Comparison of ENCODE assay signal across 16 cellular contexts in genomic region chr18:49621851-49622351, GRCh38.
A peak's percentile ranks its signal among the peaks of the same experiment; 100 is the strongest.
DNase-seq lines count a peak whose midpoint lies in the region; ATAC-seq and TF ChIP-seq lines count a peak whose summit lies in the region.
"Had no signal": no experiment of that assay in that cellular context is flagged by ENCODE, and none has a peak within 500 bp of the region (broad histone marks: within the 10 kb centered on the region; RNA-seq: fewer than 3 reads in every experiment).

No MANE protein-coding gene starts in this region.

- no peak for ATAC-seq in GM18861 (IDR thresholded peaks at IDR 0.05; ENCODE audit: unreplicated experiment)

- peaks cover 43% of the 10 kb centered on the region for H3K4me1 ChIP-seq in BLaER1
- peaks cover 62% of the 10 kb centered on the region for H3K4me1 ChIP-seq in SJCRH30
- peaks cover 50 to 72% of the 10 kb centered on the region in 2 donors for H3K4me1 ChIP-seq in thyroid gland
- H3K4me1 ChIP-seq in CD4-positive, alpha-beta memory T cell (ENCODE audit: insufficient read depth, low read length): no peaks in the 10 kb centered on the region
- H3K4me1 ChIP-seq: BE2C had no signal

- no peak for TF ChIP-seq CTCF in glutamatergic neuron (IDR thresholded peaks at IDR 0.05; ENCODE audit: partially characterized antibody, unreplicated experiment)
- no peak for TF ChIP-seq CTCF in neural crest cell (conservative IDR thresholded peaks at IDR 0.05)
- TF ChIP-seq CTCF in thyroid gland (IDR thresholded peaks at IDR 0.05): no peak

- H3K27me3 ChIP-seq in BLaER1 (no peaks in the 10 kb centered on the region), SJCRH30 (no peaks in the 10 kb centered on the region), thyroid gland (no peaks in the 10 kb centered on the region)
- no peaks in the 10 kb centered on the region for H3K27me3 ChIP-seq in CD4-positive, alpha-beta memory T cell (ENCODE audit: insufficient read depth, low read length)
- H3K27me3 ChIP-seq: BE2C, SJSA1 had no signal

- peak overlapping the region; percentile 65; the same call in 1 of the 2 replicates for H3K9ac ChIP-seq in BLaER1

- H3K27ac ChIP-seq in BLaER1: peak overlapping the region; percentile 64; the same call in 1 of the 2 replicates
- H3K27ac ChIP-seq in SJCRH30: peak overlapping the region; percentile 82
- H3K27ac ChIP-seq in thyroid gland: no peak overlapping the region
- no peak overlapping the region for H3K27ac ChIP-seq in CD4-positive, alpha-beta memory T cell (ENCODE audit: low read depth, low read length)
- H3K27ac ChIP-seq: SJSA1 had no signal

- peaks cover 5% of the 10 kb centered on the region for H3K9me3 Mint-ChIP-seq in glutamatergic neuron (ENCODE audit: unreplicated experiment)
- no peaks in the 10 kb centered on the region for H3K9me3 Mint-ChIP-seq in neural crest cell
- no peaks in the 10 kb centered on the region for H3K9me3 Mint-ChIP-seq in CD4-positive, alpha-beta memory T cell
- H3K9me3 Mint-ChIP-seq in activated naive CD8-positive, alpha-beta T cell treated with anti-CD3 and anti-CD28 coated beads for 36 hours: no peaks in the 10 kb centered on the region

- no peaks in the 10 kb centered on the region for H4K20me1 ChIP-seq in BLaER1

- intact Hi-C loops in thyroid gland (cut with DNase I): loop anchor here (10.0 kb wide), 1 partner anchor 83 kb away; no protein-coding TSS in a partner anchor
- intact Hi-C loops in CD4-positive, alpha-beta memory T cell (cut with micrococcal nuclease): no loop called here

- peak; percentile 60 to 71 for DNase-seq in SJCRH30
- no peak for DNase-seq in glutamatergic neuron
- DNase-seq in neural crest cell (ENCODE audit: low read depth, low spot score): no peak
- DNase-seq in thyroid gland: no peak
- DNase-seq in CD4-positive, alpha-beta memory T cell: no peak
- no peak for DNase-seq in activated naive CD8-positive, alpha-beta T cell treated with anti-CD3 and anti-CD28 coated beads for 36 hours
- DNase-seq: BE2C, DMS 273 treated with DMSO at 0.1 percent for 48 hours, HCEC 1CT, NCI-H1436, NCI-H2029 treated with DMSO at 0.1 percent for 48 hours, NCI-H510A treated with DMSO at 0.1 percent for 48 hours, RPMI8226 had no signal

- H3K36me3 Mint-ChIP-seq in glutamatergic neuron (ENCODE audit: unreplicated experiment): no peaks in the 10 kb centered on the region
- no peaks in the 10 kb centered on the region for H3K36me3 Mint-ChIP-seq in neural crest cell (ENCODE audit: low read depth)
- H3K36me3 Mint-ChIP-seq in CD4-positive, alpha-beta memory T cell: no peaks in the 10 kb centered on the region
- no peaks in the 10 kb centered on the region for H3K36me3 Mint-ChIP-seq in activated naive CD8-positive, alpha-beta T cell treated with anti-CD3 and anti-CD28 coated beads for 36 hours

- H3K4me1 Mint-ChIP-seq in glutamatergic neuron (ENCODE audit: low read depth, unreplicated experiment): peaks cover 14% of the 10 kb centered on the region
- H3K4me1 Mint-ChIP-seq in neural crest cell: peaks cover 63% of the 10 kb centered on the region
- no peaks in the 10 kb centered on the region for H3K4me1 Mint-ChIP-seq in CD4-positive, alpha-beta memory T cell
- no peaks in the 10 kb centered on the region for H3K4me1 Mint-ChIP-seq in activated naive CD8-positive, alpha-beta T cell treated with anti-CD3 and anti-CD28 coated beads for 36 hours

- POLR2A ChIA-PET in CD4-positive, alpha-beta memory T cell (lab: Charles Lee; ENCODE audit: partially characterized antibody): no interaction called here

- no peaks in the 10 kb centered on the region for H3K36me3 ChIP-seq in BLaER1
- no peaks in the 10 kb centered on the region for H3K36me3 ChIP-seq in SJCRH30
- no peaks in the 10 kb centered on the region for H3K36me3 ChIP-seq in thyroid gland
- H3K36me3 ChIP-seq in CD4-positive, alpha-beta memory T cell (ENCODE audit: insufficient read depth, low read length): no peaks in the 10 kb centered on the region
- H3K36me3 ChIP-seq: BE2C, SJSA1 had no signal

- H3K4me3 ChIP-seq in BLaER1 (peak overlapping the region; percentile 45), SJCRH30 (peak overlapping the region; percentile 34), thyroid gland (replicated peaks in 1 of 3) (no peak overlapping the region)
- H3K4me3 ChIP-seq in CD4-positive, alpha-beta memory T cell (ENCODE audit: low read length in 2 of 2): no peak overlapping the region
- H3K4me3 ChIP-seq: SJSA1 had no signal

- H3K27ac Mint-ChIP-seq in glutamatergic neuron (ENCODE audit: unreplicated experiment): no peak overlapping the region
- H3K27ac Mint-ChIP-seq in neural crest cell (ENCODE audit: unreplicated experiment): peak overlapping the region; percentile 13
- no peak overlapping the region for H3K27ac Mint-ChIP-seq in CD4-positive, alpha-beta memory T cell
- no peak overlapping the region for H3K27ac Mint-ChIP-seq in activated naive CD8-positive, alpha-beta T cell treated with anti-CD3 and anti-CD28 coated beads for 36 hours

- H3K4me2 ChIP-seq in BLaER1: peak overlapping the region; percentile 84

- H3K4me3 Mint-ChIP-seq in glutamatergic neuron (ENCODE audit: unreplicated experiment) (peak overlapping the region; percentile 7), neural crest cell (peak overlapping the region; percentile 1)
- no peak overlapping the region for H3K4me3 Mint-ChIP-seq in CD4-positive, alpha-beta memory T cell
- H3K4me3 Mint-ChIP-seq in activated naive CD8-positive, alpha-beta T cell treated with anti-CD3 and anti-CD28 coated beads for 36 hours: no peak overlapping the region

- no peaks in the 10 kb centered on the region for H3K9me3 ChIP-seq in BLaER1
- no peaks in the 10 kb centered on the region for H3K9me3 ChIP-seq in SJCRH30 (replicated peaks)
- H3K9me3 ChIP-seq in thyroid gland: no peaks in the 10 kb centered on the region
- H3K9me3 ChIP-seq in CD4-positive, alpha-beta memory T cell (ENCODE audit: control insufficient read depth in 1 of 2, low read length in 2 of 2): no peaks in the 10 kb centered on the region
- H3K9me3 ChIP-seq: BE2C, SJSA1 had no signal

- no peak for TF ChIP-seq POLR2A in thyroid gland (IDR thresholded peaks at IDR 0.05)

- CTCF ChIA-PET in CD4-positive, alpha-beta memory T cell (lab: Charles Lee; ENCODE audit: partially characterized antibody): no interaction called here

- peaks cover 3% of the 10 kb centered on the region for H3K27me3 Mint-ChIP-seq in glutamatergic neuron (ENCODE audit: unreplicated experiment)
- H3K27me3 Mint-ChIP-seq in neural crest cell (ENCODE audit: low read depth): no peaks in the 10 kb centered on the region
- peaks cover 19 to 21% of the 10 kb centered on the region in 2 donors for H3K27me3 Mint-ChIP-seq in CD4-positive, alpha-beta memory T cell
- peaks cover 14% of the 10 kb centered on the region for H3K27me3 Mint-ChIP-seq in activated naive CD8-positive, alpha-beta T cell treated with anti-CD3 and anti-CD28 coated beads for 36 hours

- 68 to 71% methylated on average over 9 of the region's 9 CpGs for WGBS in thyroid gland, 2 donors

Comparison
In these comparisons a context has a peak if more than half of its experiments do, and no peak if none do; other contexts are left out.
1. H3K27ac ChIP-seq: peak in BLaER1 (single experiment) and SJCRH30 (single experiment); none in thyroid gland (0 of 3) and CD4-positive, alpha-beta memory T cell (single experiment).
2. H3K4me3 ChIP-seq: peak in BLaER1 (single experiment) and SJCRH30 (single experiment); none in thyroid gland (0 of 3) and CD4-positive, alpha-beta memory T cell (0 of 2).
3. DNase-seq: peak in SJCRH30 (2 of 2); none in glutamatergic neuron (single experiment), neural crest cell (single experiment), thyroid gland (0 of 2), CD4-positive, alpha-beta memory T cell (0 of 5) and activated naive CD8-positive, alpha-beta T cell treated with anti-CD3 and anti-CD28 coated beads for 36 hours (single experiment).
4. H3K4me3 Mint-ChIP-seq: peak in glutamatergic neuron (single experiment) and neural crest cell (single experiment); none in CD4-positive, alpha-beta memory T cell (0 of 8) and activated naive CD8-positive, alpha-beta T cell treated with anti-CD3 and anti-CD28 coated beads for 36 hours (single experiment).